ENCODE assay signal across 29 cellular contexts in genomic region chr4:98006060-98006459, GRCh38.
"Had no signal": no experiment of that assay in that cellular context is flagged by ENCODE, and none has a peak within 500 bp of the region (broad histone marks: within the 10 kb centered on the region; RNA-seq: fewer than 3 reads in every experiment).

No MANE protein-coding gene starts in this region.

- H3K36me3 ChIP-seq: left lung, lower lobe of right lung, neural progenitor cell, neutrophil, ovary, prostate gland, stomach, thyroid gland, transverse colon, upper lobe of right lung had no signal

- H3K27me3 ChIP-seq: left lung, neural progenitor cell, neutrophil, ovary, stomach, testis, thyroid gland, transverse colon, upper lobe of right lung had no signal

- H3K4me1 ChIP-seq: left lung, lower lobe of right lung, neural progenitor cell, prostate gland, stomach, testis, thyroid gland, transverse colon, upper lobe of right lung had no signal

- H3K4me3 ChIP-seq: left lung, lower lobe of right lung, neural progenitor cell, ovary, prostate gland, skin epidermis, stomach, testis, thyroid gland, transverse colon, upper lobe of right lung had no signal

- ATAC-seq: left colon; left lung; lower lobe of right lung; natural killer cell; sciatic nerve; stimulated activated naive B cell treated with anti-CD40 and anti-IgM and Interleukin-4, amounts not matched to agents 10 μg/mL and 1 μg/mL and 100 μg/mL, for 72 hours; stimulated activated naive CD8-positive, alpha-beta T cell treated with anti-CD3 and anti-CD28 coated beads, Interleukin-15, Interleukin-2, amounts not matched to agents 100 U/mL and 50 U/mL, for 24 hours; upper lobe of right lung had no signal

- DNase-seq: hippocampal formation; kidney glomerular epithelial cell; left colon; left lung; lower lobe of right lung; mammary epithelial cell; mesenchymal stem cell; naive B cell; natural killer cell; nephron progenitor cell; ovary; retina; right cardiac atrium; stimulated activated CD4-positive, alpha-beta T cell treated with anti-CD3 and anti-CD28 coated beads, Interleukin-12 subunit alpha, Interleukin-12 subunit beta, amount 100 ng/mL, for 4 hours; stimulated activated CD4-positive, alpha-beta T cell treated with anti-CD3 and anti-CD28 coated beads, Interleukin-15, amount 100 ng/mL, for 24 hours; stimulated activated CD4-positive, alpha-beta T cell treated with anti-CD3 and anti-CD28 coated beads, Interleukin-2, amount 100 ng/mL, for 24 hours; stimulated activated CD4-positive, alpha-beta T cell treated with anti-CD3 and anti-CD28 coated beads, Interleukin-4, amount 100 ng/mL, for 1 hour; stimulated activated naive B cell treated with anti-CD40 and anti-IgM and Interleukin-4, amounts not matched to agents 10 μg/mL and 1 μg/mL and 100 μg/mL, for 72 hours; stimulated activated naive CD8-positive, alpha-beta T cell treated with anti-CD3 and anti-CD28 coated beads, Interleukin-15, Interleukin-2, amounts not matched to agents 100 U/mL and 50 U/mL, for 24 hours; stomach; testis; thyroid gland; transverse colon; upper lobe of right lung had no signal

- H3K27ac ChIP-seq: left lung, lower lobe of right lung, neural progenitor cell, neutrophil, ovary, prostate gland, skin epidermis, stomach, testis, thyroid gland, transverse colon, upper lobe of right lung had no signal

- H3K9me3 ChIP-seq: neutrophil, ovary, prostate gland, testis, thyroid gland, transverse colon, upper lobe of right lung had no signal
